In genomic region chr6:140346461-140346860, GRCh38 we compare ENCODE assay signal across 12 cellular contexts.
DNase-seq lines count a peak whose midpoint lies in the region; ATAC-seq and TF ChIP-seq lines count a peak whose summit lies in the region.
"Had no signal": no experiment of that assay in that cellular context is flagged by ENCODE, and none has a peak within 500 bp of the region (broad histone marks: within the 10 kb centered on the region; RNA-seq: fewer than 3 reads in every experiment).

No MANE protein-coding gene starts in this region.

- no peaks in the 10 kb centered on the region for H3K27me3 Mint-ChIP-seq in activated CD4-positive, alpha-beta T cell treated with anti-CD3 and anti-CD28 coated beads, Interleukin-2, amount 10 ng/mL, durations not matched to agents 24 days and 14 days
- H3K27me3 Mint-ChIP-seq: natural killer cell treated with Interleukin-12 subunit alpha and Interleukin-12 subunit beta and Interleukin-15 and Interleukin-18, amount 100 ng/mL, for 72 hours had no signal

- no peak overlapping the region for H3K4me3 Mint-ChIP-seq in activated CD4-positive, alpha-beta T cell treated with anti-CD3 and anti-CD28 coated beads, Interleukin-2, amount 10 ng/mL, durations not matched to agents 24 days and 14 days
- H3K4me3 Mint-ChIP-seq: natural killer cell treated with Interleukin-12 subunit alpha and Interleukin-12 subunit beta and Interleukin-15 and Interleukin-18, amount 100 ng/mL, for 72 hours had no signal

- no peak for TF ChIP-seq CTCF in dorsolateral prefrontal cortex (IDR thresholded peaks at IDR 0.05 in 54 of 56, conservative IDR thresholded peaks at IDR 0.05 in 2 of 56; ENCODE audit: low read depth in 1 of 56, partially characterized antibody in 56 of 56)
- no peak for TF ChIP-seq CTCF in lower lobe of right lung (IDR thresholded peaks at IDR 0.05)

- H3K9me3 Mint-ChIP-seq in activated CD4-positive, alpha-beta T cell treated with anti-CD3 and anti-CD28 coated beads, Interleukin-2, amount 10 ng/mL, durations not matched to agents 24 days and 14 days = no peaks in the 10 kb centered on the region

- no peaks in the 10 kb centered on the region for H3K36me3 ChIP-seq in lower lobe of right lung
- H3K36me3 ChIP-seq: esophagus squamous epithelium, vagina had no signal

- no peak overlapping the region for H3K4me3 ChIP-seq in dorsolateral prefrontal cortex
- no peak overlapping the region for H3K4me3 ChIP-seq in lower lobe of right lung
- H3K4me3 ChIP-seq: esophagus squamous epithelium, vagina had no signal

- H3K9me3 ChIP-seq in lower lobe of right lung = no peaks in the 10 kb centered on the region
- H3K9me3 ChIP-seq: esophagus squamous epithelium, vagina had no signal

- H3K4me1 ChIP-seq in lower lobe of right lung = no peaks in the 10 kb centered on the region

- DNase-seq in A172 (ENCODE audit: low spot score) (peak; percentile 46), NCI-H226 (peak; percentile 51), dorsolateral prefrontal cortex (no peak), lower lobe of right lung (no peak), epidermal melanocyte (ENCODE audit: insufficient read length, low spot score) (no peak), GM03348 (ENCODE audit: low spot score) (no peak)
- DNase-seq in activated CD4-positive, alpha-beta T cell treated with anti-CD3 and anti-CD28 coated beads, Interleukin-2, amount 10 ng/mL, durations not matched to agents 24 days and 14 days = no peak
- DNase-seq in stimulated activated CD4-positive, alpha-beta T cell treated with anti-CD3 and anti-CD28 coated beads, Interleukin-4, amount 100 ng/mL, for 1 hour = no peak
- DNase-seq: esophagus squamous epithelium; stimulated activated CD4-positive, alpha-beta T cell treated with anti-CD3 and anti-CD28 coated beads, Interleukin-15, amount 100 ng/mL, for 24 hours had no signal

- H3K4me1 Mint-ChIP-seq in activated CD4-positive, alpha-beta T cell treated with anti-CD3 and anti-CD28 coated beads, Interleukin-2, amount 10 ng/mL, durations not matched to agents 24 days and 14 days = peaks cover under 1% of the 10 kb centered on the region

- no peaks in the 10 kb centered on the region for H3K36me3 Mint-ChIP-seq in activated CD4-positive, alpha-beta T cell treated with anti-CD3 and anti-CD28 coated beads, Interleukin-2, amount 10 ng/mL, durations not matched to agents 24 days and 14 days (ENCODE audit: low read depth)
- H3K36me3 Mint-ChIP-seq: natural killer cell treated with Interleukin-12 subunit alpha and Interleukin-12 subunit beta and Interleukin-15 and Interleukin-18, amount 100 ng/mL, for 72 hours had no signal

- intact Hi-C loops in dorsolateral prefrontal cortex (cut with DNase I) (no loop called here), lower lobe of right lung (cut with DNase I) (no loop called here)
- intact Hi-C loops in activated CD4-positive, alpha-beta T cell treated with anti-CD3 and anti-CD28 coated beads, Interleukin-2, amount 10 ng/mL, durations not matched to agents 24 days and 14 days (cut with micrococcal nuclease) = no loop called here

- H3K27ac ChIP-seq in dorsolateral prefrontal cortex (peak overlapping the region in 41 of 59 donors; percentile 1 to 73 (median 50)), lower lobe of right lung (peak overlapping the region; percentile 6)
- H3K27ac ChIP-seq: esophagus squamous epithelium, vagina had no signal

- H3K27ac Mint-ChIP-seq in activated CD4-positive, alpha-beta T cell treated with anti-CD3 and anti-CD28 coated beads, Interleukin-2, amount 10 ng/mL, durations not matched to agents 24 days and 14 days = no peak overlapping the region
- H3K27ac Mint-ChIP-seq: natural killer cell treated with Interleukin-12 subunit alpha and Interleukin-12 subunit beta and Interleukin-15 and Interleukin-18, amount 100 ng/mL, for 72 hours had no signal

- peak in 1 of 2 donors; percentile 61 for ATAC-seq in lower lobe of right lung
- ATAC-seq: natural killer cell treated with Interleukin-12 subunit alpha and Interleukin-12 subunit beta and Interleukin-15 and Interleukin-18, amount 100 ng/mL, for 72 hours had no signal

- H3K27me3 ChIP-seq in dorsolateral prefrontal cortex = no peaks in the 10 kb centered on the region
- no peaks in the 10 kb centered on the region for H3K27me3 ChIP-seq in lower lobe of right lung (ENCODE audit: low read depth)
- H3K27me3 ChIP-seq: esophagus squamous epithelium, vagina had no signal

Comparison
In these comparisons a context has a peak if more than half of its experiments do, and no peak if none do; other contexts are left out.
1. DNase-seq: peak in A172 (single experiment) and NCI-H226 (single experiment); none in dorsolateral prefrontal cortex (0 of 10), lower lobe of right lung (single experiment), epidermal melanocyte (single experiment), GM03348 (single experiment), activated CD4-positive, alpha-beta T cell treated with anti-CD3 and anti-CD28 coated beads, Interleukin-2, amount 10 ng/mL, durations not matched to agents 24 days and 14 days (single experiment) and stimulated activated CD4-positive, alpha-beta T cell treated with anti-CD3 and anti-CD28 coated beads, Interleukin-4, amount 100 ng/mL, for 1 hour (single experiment).